In the genomic region with DNA sequence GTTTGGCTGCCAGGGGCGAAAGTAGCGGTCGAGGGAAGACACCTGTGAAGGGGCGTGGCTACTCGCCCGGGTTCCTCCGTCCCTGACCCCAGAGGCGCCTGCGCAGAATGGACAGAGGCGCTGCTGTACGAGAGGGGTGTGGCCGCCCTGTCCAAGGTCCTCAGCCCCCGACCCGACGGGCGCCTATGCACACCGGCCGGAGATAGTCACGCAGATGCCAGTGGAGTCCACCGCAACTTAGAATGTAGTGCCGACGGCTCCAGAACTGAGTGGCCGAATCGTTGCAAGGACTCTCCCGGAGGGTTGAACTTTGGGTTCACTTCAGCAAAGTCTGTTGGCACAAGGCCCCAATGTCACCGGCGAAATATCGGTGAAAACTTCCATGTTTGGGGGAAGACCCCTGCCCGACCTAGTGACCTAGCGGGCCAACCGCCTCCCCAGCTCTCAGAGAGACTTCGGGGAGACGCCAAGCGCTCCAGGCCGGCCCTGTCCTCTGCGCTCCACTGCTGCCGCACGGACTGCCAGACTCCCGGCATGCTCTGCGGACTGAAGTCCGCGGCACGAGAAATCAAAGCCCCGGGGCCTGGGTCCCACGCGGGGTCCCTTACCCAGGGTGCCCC, we compare ENCODE assay signal across 8 cellular contexts. TPM values are rescaled to one million over a fixed set of nuclear protein-coding genes. Genes with fewer than 3 reads are reported as not detected.
DNase-seq lines count a peak whose midpoint lies in the region; ATAC-seq, FAIRE-seq and TF ChIP-seq lines count a peak whose summit lies in the region.

No MANE protein-coding gene starts in this region.

- peaks cover 18% of the 10 kb centered on the region for H3K4me1 Mint-ChIP-seq in mesothelial cell of epicardium

- H3K9me3 Mint-ChIP-seq in mesothelial cell of epicardium = no peaks in the 10 kb centered on the region

- H2BK15ac ChIP-seq in H1 (ENCODE audit: low read length) = no peak overlapping the region

- no peaks in the 10 kb centered on the region; a peak in 1 of 7 replicates for H3K27me3 ChIP-seq in H1 (replicated peaks in 1 of 4; ENCODE audit: control insufficient read depth in 3 of 4, extremely low read depth in 1 of 4, insufficient read depth in 3 of 4, low read length in 3 of 4)

- H4K20me1 ChIP-seq in H1 (replicated peaks in 1 of 2; ENCODE audit: control insufficient read depth in 1 of 2, insufficient read depth in 2 of 2, low read length in 2 of 2) = peaks cover 0 to 2% of the 10 kb centered on the region in 2 experiments

- 2% methylated on average over 46 of the region's 46 CpGs; no CpG with 5 or more reads in 1 of the 2 experiments for WGBS in H1 (ENCODE audit: extremely low coverage in 1 of 2, insufficient coverage in 1 of 2, insufficient read length in 1 of 2, insufficient replicate concordance in 2 of 2, low coverage in 1 of 2, low lambda C conversion rate in 2 of 2, missing lambda C conversion rate in 1 of 2), 2 experiments

- H3K4me3 ChIP-seq in H1 (ENCODE audit: extremely low read depth in 1 of 4, insufficient read depth in 2 of 4, low read depth in 3 of 4, low read length in 4 of 4) = peak overlapping the region; percentile 48 to 93 (median 90)

- no peak overlapping the region for H3K56ac ChIP-seq in H1 (replicated peaks; ENCODE audit: insufficient read length, low read depth, low read length)

- TF ChIP-seq RAD21 in H1 (IDR thresholded peaks at IDR 0.05 in 1 of 2, conservative IDR thresholded peaks at IDR 0.05 in 1 of 2; ENCODE audit: low read depth in 2 of 2, low read length in 2 of 2) = peak; percentile 2 to 12; a peak in 1 of 4 replicates

- H2BK5ac ChIP-seq in H1 (ENCODE audit: low read depth, low read length) = no peak overlapping the region; the same call in 1 of the 2 replicates

- H2BK120ac ChIP-seq in H1 (replicated peaks; ENCODE audit: low read depth, low read length) = no peak overlapping the region

- H3K14ac ChIP-seq in H1 (ENCODE audit: insufficient read length) = no peak overlapping the region

- FAIRE-seq in GM19239 (lab: Jason Lieb, UNC) = peak; percentile 14
- no peak for FAIRE-seq in H1 (lab: Jason Lieb, UNC)

- H3K36me3 ChIP-seq in H1 (ENCODE audit: control insufficient read depth in 2 of 4, insufficient read depth in 4 of 4, low read length in 3 of 4) = no peaks in the 10 kb centered on the region

- H4K5ac ChIP-seq in H1 (ENCODE audit: insufficient read length, low read depth, low read length) = no peak overlapping the region

- TF ChIP-seq EP300 in H1 (IDR thresholded peaks at IDR 0.05; ENCODE audit: borderline replicate concordance in 1 of 2, low read depth in 2 of 2, low read length in 2 of 2) = no peak

- POLR2A ChIA-PET in H1 (lab: Charles Lee; ENCODE audit: partially characterized antibody) = no interaction called here

- peaks cover 0 to 4% (median under 1%) of the 10 kb centered on the region in 4 experiments; a peak in 2 of 7 replicates for H3K4me1 ChIP-seq in H1 (replicated peaks in 1 of 4; ENCODE audit: control insufficient read depth in 3 of 4, insufficient read depth in 4 of 4, low read length in 3 of 4)

- peak overlapping the region; percentile 95 for H2AFZ ChIP-seq in H1 (ENCODE audit: low read length)

- no peak overlapping the region for H2BK20ac ChIP-seq in H1 (ENCODE audit: low read length)

- CTCF ChIA-PET in H1 (lab: Charles Lee; ENCODE audit: partially characterized antibody) = no interaction called here

- peak overlapping the region; percentile 100 for H3K27ac Mint-ChIP-seq in mesothelial cell of epicardium

- no peaks in the 10 kb centered on the region for H3K27me3 Mint-ChIP-seq in mesothelial cell of epicardium (ENCODE audit: low read depth)

- no peaks in the 10 kb centered on the region for H3K79me2 ChIP-seq in H1 (ENCODE audit: control insufficient read depth in 1 of 2, insufficient read depth in 2 of 2, low read length in 2 of 2)

- no peak overlapping the region for H2BK12ac ChIP-seq in H1 (ENCODE audit: low read depth, low read length)

- H4K8ac ChIP-seq in H1 (ENCODE audit: extremely low read depth, insufficient read depth, low read length) = no peak overlapping the region

- H3K4me3 Mint-ChIP-seq in mesothelial cell of epicardium = peak overlapping the region; percentile 83

- no peaks in the 10 kb centered on the region for H3K36me3 Mint-ChIP-seq in mesothelial cell of epicardium

- no peak overlapping the region for H4K91ac ChIP-seq in H1 (replicated peaks; ENCODE audit: insufficient read length, low read length)

- H3K4me2 ChIP-seq in H1 (ENCODE audit: insufficient read depth in 1 of 2, low read depth in 2 of 2, low read length in 2 of 2) = peak overlapping the region; percentile 86 to 99

- TF ChIP-seq POLR2A in H1 (IDR thresholded peaks at IDR 0.05; ENCODE audit: control extremely low read depth in 1 of 2, low read depth in 2 of 2, low read length in 2 of 2) = no peak

- no peak overlapping the region; a peak in 1 of 7 replicates for H3K9ac ChIP-seq in H1 (replicated peaks in 1 of 4; ENCODE audit: extremely low read depth in 1 of 4, low read depth in 3 of 4, low read length in 3 of 4)

- H2AK5ac ChIP-seq in H1 (ENCODE audit: low read depth, low read length) = no peak overlapping the region

- ATAC-seq in HG03442 (IDR thresholded peaks at IDR 0.05; ENCODE audit: unreplicated experiment) = peak; percentile 49

- no peak overlapping the region for H3K18ac ChIP-seq in H1 (ENCODE audit: extremely low read depth, low read length)

- H3K4ac ChIP-seq in H1 (replicated peaks; ENCODE audit: insufficient read length, low read depth, low read length) = no peak overlapping the region

- DNase-seq in AG08396 (ENCODE audit: low spot score) (peak; percentile 54), GM19239 (ENCODE audit: insufficient read length, low spot score) (no peak), NCI-H524 treated with DMSO at 0.1 percent for 48 hours (lab: John Stamatoyannopoulos, UW) (peak; percentile 82), H1 (ENCODE audit: low read depth in 1 of 2, low spot score in 2 of 2) (peak; percentile 77 to 95), mesothelial cell of epicardium (ENCODE audit: low spot score in 2 of 2, unreplicated experiment in 2 of 2) (peak; percentile 81 to 90)
- DNase-seq in activated CD8-positive, alpha-beta memory T cell treated with anti-CD3 and anti-CD28 coated beads for 48 hours (ENCODE audit: low read depth in 2 of 3, low spot score in 2 of 3) = peak; percentile 45 to 47 (median 47)
- DNase-seq in stimulated activated CD8-positive, alpha-beta memory T cell treated with anti-CD3 and anti-CD28 coated beads, Interleukin-15, amount 100 ng/mL, for 24 hours (ENCODE audit: low read depth) = peak; percentile 43

- no peak overlapping the region for H3K27ac ChIP-seq in H1 (ENCODE audit: low read depth, low read length)

- H3K23me2 ChIP-seq in H1 (ENCODE audit: low read depth, low read length) = peaks cover 18% of the 10 kb centered on the region

- TF ChIP-seq CTCF in H1 (IDR thresholded peaks at IDR 0.05; ENCODE audit: control extremely low read depth in 1 of 3, insufficient read depth in 1 of 3, low read depth in 1 of 3, low read length in 3 of 3) (no peak), mesothelial cell of epicardium (IDR thresholded peaks at IDR 0.05; ENCODE audit: unreplicated experiment) (no peak)

- H3K79me1 ChIP-seq in H1 (ENCODE audit: low read depth, low read length) = no peaks in the 10 kb centered on the region

- no peaks in the 10 kb centered on the region for H3K9me3 ChIP-seq in H1 (ENCODE audit: insufficient read depth in 2 of 2, low read depth in 1 of 2, low read length in 1 of 2)

- H3K23ac ChIP-seq in H1 (ENCODE audit: insufficient read length) = no peak overlapping the region

TF ChIP-seq in H1, 55 proteins besides CTCF, POLR2A, EP300 and RAD21 (continues in another document):
- no peak for TF ChIP-seq ASH2L (IDR thresholded peaks at IDR 0.05; ENCODE audit: low read length)
- TF ChIP-seq GTF2F1 (IDR thresholded peaks at IDR 0.05; ENCODE audit: borderline replicate concordance, low read depth, low read length) = no peak
- no peak for TF ChIP-seq SP4 (IDR thresholded peaks at IDR 0.05; ENCODE audit: low read length)
- TF ChIP-seq CREB1 (IDR thresholded peaks at IDR 0.05) = no peak
- TF ChIP-seq SIN3A (conservative IDR thresholded peaks at IDR 0.05 in 1 of 2, IDR thresholded peaks at IDR 0.05 in 1 of 2; ENCODE audit: low read depth in 1 of 2, low read length in 2 of 2) = peak; percentile 68 to 90; a peak in 2 of 4 replicates
- no peak for TF ChIP-seq RXRA (IDR thresholded peaks at IDR 0.05; ENCODE audit: insufficient read depth, low read depth, low read length)
- TF ChIP-seq NRF1 (IDR thresholded peaks at IDR 0.05; ENCODE audit: low read depth, low read length) = peak; percentile 54
- no peak for TF ChIP-seq TAF7 (optimal IDR thresholded peaks at IDR 0.05; ENCODE audit: borderline replicate concordance, low read depth, low read length)
- TF ChIP-seq RNF2 (IDR thresholded peaks at IDR 0.05; ENCODE audit: borderline replicate concordance, low read depth, low read length, missing control alignments, poor library complexity, severe bottlenecking) = no peak
- TF ChIP-seq MAX (IDR thresholded peaks at IDR 0.05) = peak; percentile 43; the same call in 1 of the 2 replicates

RNA-seq across cellular contexts. Expression of gene RNU6-7, which starts 0.5 kb away (rescaled TPM):
- total RNA-seq in H1 (2021; fragmentation: NEBNext Ultra II Directional; extraction: Animal tissue kit (Norgen Biotek cat#: 25700)) = not detected in 2 replicates
- polyA plus RNA-seq in H1 (2011; rRNA removed) = not detected in 2 replicates
- not detected for polyA plus RNA-seq in H1 (2011; cell fraction: cytosol; rRNA removed)
- polyA plus RNA-seq in H1 (2011; cell fraction: nucleus; rRNA removed) = not detected
- not detected in 4 replicates for polyA plus RNA-seq in H1 (2012, experiment 1 of 2)
- polyA plus RNA-seq in H1 (2012, experiment 2 of 2) = not detected
- polyA plus RNA-seq in H1 (2013, experiment 1 of 2) = not detected
- not detected for polyA plus RNA-seq in H1 (2013, experiment 2 of 2)
- polyA minus RNA-seq in H1 (2011; rRNA and poly(A)+ RNA removed) = under 0.01 TPM in 2 replicates
- not detected for polyA minus RNA-seq in H1 (2011; cell fraction: cytosol; rRNA and poly(A)+ RNA removed)
- polyA minus RNA-seq in H1 (2011; cell fraction: nucleus; rRNA and poly(A)+ RNA removed) = not detected
- not detected in 3 replicates for total RNA-seq in mesothelial cell of epicardium

RNA-seq across cellular contexts. Expression of gene RNU6-8, which starts 1.8 kb away (rescaled TPM):
- total RNA-seq in H1 (2021; fragmentation: NEBNext Ultra II Directional; extraction: Animal tissue kit (Norgen Biotek cat#: 25700)) = not detected in 2 replicates
- polyA plus RNA-seq in H1 (2011; rRNA removed) = not detected in 2 replicates
- polyA plus RNA-seq in H1 (2011; cell fraction: cytosol; rRNA removed) = not detected
- polyA plus RNA-seq in H1 (2011; cell fraction: nucleus; rRNA removed) = not detected
- polyA plus RNA-seq in H1 (2012, experiment 1 of 2) = not detected in 4 replicates
- polyA plus RNA-seq in H1 (2012, experiment 2 of 2) = not detected
- polyA plus RNA-seq in H1 (2013, experiment 1 of 2) = not detected
- not detected for polyA plus RNA-seq in H1 (2013, experiment 2 of 2)
- under 0.01 TPM in 2 replicates for polyA minus RNA-seq in H1 (2011; rRNA and poly(A)+ RNA removed)
- not detected for polyA minus RNA-seq in H1 (2011; cell fraction: cytosol; rRNA and poly(A)+ RNA removed)
- polyA minus RNA-seq in H1 (2011; cell fraction: nucleus; rRNA and poly(A)+ RNA removed) = not detected
- not detected in 3 replicates for total RNA-seq in mesothelial cell of epicardium
